In the genomic region with DNA sequence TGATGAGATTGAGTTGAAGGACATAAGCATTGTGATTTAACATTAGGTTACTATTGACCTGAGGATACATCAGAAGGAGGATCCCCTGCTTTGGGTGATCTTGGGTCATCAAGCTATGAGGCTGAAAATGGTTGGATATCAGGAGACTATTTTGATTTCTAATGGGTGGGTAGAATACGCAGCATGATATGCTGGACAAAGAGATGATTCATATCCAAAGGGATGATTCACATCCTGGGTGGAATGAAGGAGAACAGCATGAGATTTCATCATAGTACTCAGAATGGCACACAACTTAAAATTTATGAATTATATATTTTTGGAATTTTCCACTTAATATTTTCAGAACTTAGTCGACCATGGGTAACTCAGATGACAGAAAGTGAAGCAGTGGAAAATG, we compare ENCODE assay signal across 17 cellular contexts.
DNase-seq lines count a peak whose midpoint lies in the region; ATAC-seq, FAIRE-seq and TF ChIP-seq lines count a peak whose summit lies in the region.
"Had no signal": no experiment of that assay in that cellular context is flagged by ENCODE, and none has a peak within 500 bp of the region (broad histone marks: within the 10 kb centered on the region; RNA-seq: fewer than 3 reads in every experiment).

No MANE protein-coding gene starts in this region.

- no peak overlapping the region for H3K4me3 ChIP-seq in OCI-LY1 (ENCODE audit: low read depth, low read length, poor library complexity, severe bottlenecking)
- H3K4me3 ChIP-seq in bronchial epithelial cell (ENCODE audit: low read depth, low read length): no peak overlapping the region
- no peak overlapping the region for H3K4me3 ChIP-seq in left lung
- H3K4me3 ChIP-seq: ovary had no signal

- no peak overlapping the region for H3K4ac ChIP-seq in H9 (ENCODE audit: low read depth, low read length)

- no peak overlapping the region for H3K14ac ChIP-seq in H9 (ENCODE audit: insufficient read depth, low read length)

- no peak overlapping the region for H4K91ac ChIP-seq in H9 (ENCODE audit: insufficient read length, low read depth, low read length)

- H3K4me1 ChIP-seq in OCI-LY1 (ENCODE audit: insufficient read depth, low read length, severe bottlenecking) (peaks cover 48% of the 10 kb centered on the region), H9 (ENCODE audit: insufficient read depth, low read length) (no peaks in the 10 kb centered on the region), left lung (no peaks in the 10 kb centered on the region)

- H4K8ac ChIP-seq in H9 (replicated peaks; ENCODE audit: insufficient read length, low read depth, low read length): no peak overlapping the region

- TF ChIP-seq CTCF in OCI-LY1 (IDR thresholded peaks at IDR 0.05; ENCODE audit: low read length) (no peak), bronchial epithelial cell (IDR thresholded peaks at IDR 0.05; ENCODE audit: insufficient read depth, low read length, severe bottlenecking) (no peak), H9 (conservative IDR thresholded peaks at IDR 0.05) (no peak), left lung (IDR thresholded peaks at IDR 0.05) (no peak)

- no peak overlapping the region for H2BK5ac ChIP-seq in H9 (ENCODE audit: insufficient read length, low read length)

- H3K36me3 ChIP-seq in OCI-LY1 (ENCODE audit: insufficient read depth, low read length) (no peaks in the 10 kb centered on the region), bronchial epithelial cell (ENCODE audit: control insufficient read depth, insufficient read depth, low read length) (no peaks in the 10 kb centered on the region), left lung (no peaks in the 10 kb centered on the region)
- H3K36me3 ChIP-seq: ovary had no signal

- H3K9me3 ChIP-seq in OCI-LY1 (ENCODE audit: low read length): no peaks in the 10 kb centered on the region
- H3K9me3 ChIP-seq in H9 (ENCODE audit: control insufficient read depth, low read depth, low read length): no peaks in the 10 kb centered on the region
- H3K9me3 ChIP-seq in left lung: no peaks in the 10 kb centered on the region
- H3K9me3 ChIP-seq: ovary had no signal

- no peak overlapping the region for H3K4me2 ChIP-seq in OCI-LY1 (ENCODE audit: low read length)
- H3K4me2 ChIP-seq in H9 (ENCODE audit: insufficient read depth, insufficient read length, low read length): no peak overlapping the region

- no peaks in the 10 kb centered on the region for H3K79me1 ChIP-seq in H9 (ENCODE audit: insufficient read depth, low read depth, low read length, poor library complexity, severe bottlenecking)

- H4K5ac ChIP-seq in H9 (ENCODE audit: insufficient read length, low read depth, low read length): no peak overlapping the region

- no peaks in the 10 kb centered on the region; a peak in 1 of 5 replicates for H3K9me3 Mint-ChIP-seq in H9

- H3K27ac ChIP-seq in OCI-LY1 (ENCODE audit: low read depth, low read length, poor library complexity, severe bottlenecking) (peak overlapping the region; percentile 96), H9 (ENCODE audit: insufficient read length, low read depth, low read length) (no peak overlapping the region), left lung (no peak overlapping the region)
- H3K27ac ChIP-seq: ovary had no signal

- H3K9ac ChIP-seq in OCI-LY1 (ENCODE audit: low read length) (no peak overlapping the region), H9 (ENCODE audit: extremely low read depth, insufficient read length, low read length) (no peak overlapping the region)

- WGBS in H9 (ENCODE audit: extremely low coverage, insufficient read length, low lambda C conversion rate): no CpG with 5 or more reads among the region's 2 CpGs

- H2AFZ ChIP-seq in OCI-LY1 (ENCODE audit: low read length): no peak overlapping the region
- no peak overlapping the region for H2AFZ ChIP-seq in H9 (ENCODE audit: low read length)

- no peak overlapping the region for H3K27ac Mint-ChIP-seq in H9

- H2BK12ac ChIP-seq in H9 (ENCODE audit: insufficient read length, low read depth, low read length): no peak overlapping the region

- H3K56ac ChIP-seq in H9 (ENCODE audit: insufficient read length, low read depth, low read length): no peak overlapping the region

- H3K27me3 ChIP-seq in OCI-LY1 (ENCODE audit: insufficient read depth, low read length): no peaks in the 10 kb centered on the region
- no peaks in the 10 kb centered on the region for H3K27me3 ChIP-seq in bronchial epithelial cell (ENCODE audit: control insufficient read depth, insufficient read depth, low read length)
- H3K27me3 ChIP-seq in H9 (ENCODE audit: insufficient read depth, low read length): no peaks in the 10 kb centered on the region
- no peaks in the 10 kb centered on the region for H3K27me3 ChIP-seq in left lung
- H3K27me3 ChIP-seq: ovary had no signal

- ATAC-seq in HG02973 (IDR thresholded peaks at IDR 0.05; ENCODE audit: unreplicated experiment): no peak
- ATAC-seq in left lung: no peak
- no peak for ATAC-seq in GM18511 (IDR thresholded peaks at IDR 0.05; ENCODE audit: unreplicated experiment)
- ATAC-seq: stimulated activated naive CD8-positive, alpha-beta T cell treated with anti-CD3 and anti-CD28 coated beads, Interleukin-15, Interleukin-2, amounts not matched to agents 100 U/mL and 50 U/mL, for 24 hours had no signal

- no peak overlapping the region for H2BK15ac ChIP-seq in H9 (ENCODE audit: low read depth, low read length)

- no peak overlapping the region for H3K18ac ChIP-seq in H9 (ENCODE audit: insufficient read length, low read depth, low read length)

- no peaks in the 10 kb centered on the region; a peak in 3 of 7 replicates for H3K36me3 Mint-ChIP-seq in H9 (ENCODE audit: insufficient read depth in 1 of 3, low read depth in 3 of 3)

- H3K9me2 ChIP-seq in OCI-LY1 (ENCODE audit: low read depth, low read length): no peaks in the 10 kb centered on the region

- no peak overlapping the region for H3T11ph ChIP-seq in H9 (ENCODE audit: low read length)

- H3F3A ChIP-seq in OCI-LY1 (ENCODE audit: insufficient read depth, low read length): peaks cover 7% of the 10 kb centered on the region

- H3K79me2 ChIP-seq in OCI-LY1 (ENCODE audit: insufficient read depth, low read length) (no peaks in the 10 kb centered on the region), H9 (ENCODE audit: insufficient read depth, low read length) (no peaks in the 10 kb centered on the region)

- peaks cover 0 to 4% of the 10 kb centered on the region in 2 experiments; a peak in 2 of 4 replicates for H3K4me1 Mint-ChIP-seq in H9

- no peaks in the 10 kb centered on the region for H4K20me1 ChIP-seq in OCI-LY1 (ENCODE audit: insufficient read depth, low read length)
- no peaks in the 10 kb centered on the region for H4K20me1 ChIP-seq in H9 (ENCODE audit: control insufficient read depth, insufficient read depth, insufficient read length)

- no peak overlapping the region for H2BK120ac ChIP-seq in H9 (ENCODE audit: low read depth, low read length, poor library complexity, severe bottlenecking)

- no peaks in the 10 kb centered on the region for H3K27me3 Mint-ChIP-seq in H9 (ENCODE audit: low read depth)

- no peak overlapping the region for H2AK5ac ChIP-seq in H9 (ENCODE audit: insufficient read length, low read length)

- DNase-seq in EL (peak; percentile 59), bronchial epithelial cell (ENCODE audit: low read depth) (peak; percentile 92), kidney glomerular epithelial cell (lab: John Stamatoyannopoulos, UW) (peak; percentile 48), H9 (no peak), left lung (no peak)
- DNase-seq: activated CD4-positive, alpha-beta T cell treated with anti-CD3 and anti-CD28 coated beads, Interleukin-2, amount 50 U/mL, for 48 hours; KBM-7; NCI-H1417; NK-92 treated with Interleukin-12 subunit alpha and Interleukin-12 subunit beta, amount 100 ng/mL, for 24 hours; ovary; SHP77 treated with DMSO at 0.1 percent for 48 hours; stimulated activated naive CD8-positive, alpha-beta T cell treated with anti-CD3 and anti-CD28 coated beads, Interleukin-15, Interleukin-2, amounts not matched to agents 100 U/mL and 50 U/mL, for 24 hours had no signal

- FAIRE-seq in bronchial epithelial cell (lab: Jason Lieb, UNC): no peak
- FAIRE-seq: H1, TTC549 had no signal

- H3K4me3 Mint-ChIP-seq in H9: no peak overlapping the region

- no peak overlapping the region for H2BK20ac ChIP-seq in H9 (ENCODE audit: low read depth, low read length, poor library complexity, severe bottlenecking)

- no peak overlapping the region for H3K23ac ChIP-seq in H9 (ENCODE audit: insufficient read length, low read depth, low read length)

- no peaks in the 10 kb centered on the region for H3K23me2 ChIP-seq in H9 (ENCODE audit: insufficient read length, low read depth, low read length, poor library complexity, severe bottlenecking)

- intact Hi-C loops in left lung (cut with DNase I): no loop called here

Comparison
In these comparisons a context has a peak if more than half of its experiments do, and no peak if none do; other contexts are left out.
1. DNase-seq: peak in EL (single experiment), bronchial epithelial cell (single experiment) and kidney glomerular epithelial cell (single experiment); none in H9 (single experiment) and left lung (0 of 2).